1 cellular context compared by ENCODE assay signal in the genomic region with DNA sequence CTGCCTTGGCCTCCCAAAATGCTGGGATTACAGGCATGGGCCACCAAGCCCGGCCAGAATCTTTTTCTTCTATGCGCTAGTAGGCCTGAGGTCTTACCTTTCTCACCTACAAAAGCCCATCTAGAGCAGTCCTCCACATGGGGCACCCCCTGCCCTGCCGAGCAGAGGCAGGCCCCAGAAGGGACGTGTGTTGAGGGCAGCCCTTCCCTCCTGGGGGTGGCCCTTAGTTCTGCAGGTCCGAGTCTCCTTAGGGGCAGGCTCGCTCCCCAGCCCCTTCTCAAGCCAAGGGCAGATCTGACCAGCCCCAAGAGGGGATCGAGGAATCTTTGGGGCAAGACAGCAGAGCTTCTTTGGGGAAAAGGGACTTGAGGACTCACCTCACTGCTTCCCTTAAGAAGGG.
TF ChIP-seq lines count a peak whose summit lies in the region.

No MANE protein-coding gene starts in this region.

TF ChIP-seq in HCT116, 20 proteins besides CTCF, POLR2A, EP300 and RAD21 (continued from another document):
- TF ChIP-seq, protein P1, sequence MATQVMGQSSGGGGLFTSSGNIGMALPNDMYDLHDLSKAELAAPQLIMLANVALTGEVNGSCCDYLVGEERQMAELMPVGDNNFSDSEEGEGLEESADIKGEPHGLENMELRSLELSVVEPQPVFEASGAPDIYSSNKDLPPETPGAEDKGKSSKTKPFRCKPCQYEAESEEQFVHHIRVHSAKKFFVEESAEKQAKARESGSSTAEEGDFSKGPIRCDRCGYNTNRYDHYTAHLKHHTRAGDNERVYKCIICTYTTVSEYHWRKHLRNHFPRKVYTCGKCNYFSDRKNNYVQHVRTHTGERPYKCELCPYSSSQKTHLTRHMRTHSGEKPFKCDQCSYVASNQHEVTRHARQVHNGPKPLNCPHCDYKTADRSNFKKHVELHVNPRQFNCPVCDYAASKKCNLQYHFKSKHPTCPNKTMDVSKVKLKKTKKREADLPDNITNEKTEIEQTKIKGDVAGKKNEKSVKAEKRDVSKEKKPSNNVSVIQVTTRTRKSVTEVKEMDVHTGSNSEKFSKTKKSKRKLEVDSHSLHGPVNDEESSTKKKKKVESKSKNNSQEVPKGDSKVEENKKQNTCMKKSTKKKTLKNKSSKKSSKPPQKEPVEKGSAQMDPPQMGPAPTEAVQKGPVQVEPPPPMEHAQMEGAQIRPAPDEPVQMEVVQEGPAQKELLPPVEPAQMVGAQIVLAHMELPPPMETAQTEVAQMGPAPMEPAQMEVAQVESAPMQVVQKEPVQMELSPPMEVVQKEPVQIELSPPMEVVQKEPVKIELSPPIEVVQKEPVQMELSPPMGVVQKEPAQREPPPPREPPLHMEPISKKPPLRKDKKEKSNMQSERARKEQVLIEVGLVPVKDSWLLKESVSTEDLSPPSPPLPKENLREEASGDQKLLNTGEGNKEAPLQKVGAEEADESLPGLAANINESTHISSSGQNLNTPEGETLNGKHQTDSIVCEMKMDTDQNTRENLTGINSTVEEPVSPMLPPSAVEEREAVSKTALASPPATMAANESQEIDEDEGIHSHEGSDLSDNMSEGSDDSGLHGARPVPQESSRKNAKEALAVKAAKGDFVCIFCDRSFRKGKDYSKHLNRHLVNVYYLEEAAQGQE (IDR thresholded peaks at IDR 0.05; ENCODE audit: low read depth), result no peak
- no peak for TF ChIP-seq EGR1 (IDR thresholded peaks at IDR 0.05; ENCODE audit: low read depth)
- TF ChIP-seq, protein P2, sequence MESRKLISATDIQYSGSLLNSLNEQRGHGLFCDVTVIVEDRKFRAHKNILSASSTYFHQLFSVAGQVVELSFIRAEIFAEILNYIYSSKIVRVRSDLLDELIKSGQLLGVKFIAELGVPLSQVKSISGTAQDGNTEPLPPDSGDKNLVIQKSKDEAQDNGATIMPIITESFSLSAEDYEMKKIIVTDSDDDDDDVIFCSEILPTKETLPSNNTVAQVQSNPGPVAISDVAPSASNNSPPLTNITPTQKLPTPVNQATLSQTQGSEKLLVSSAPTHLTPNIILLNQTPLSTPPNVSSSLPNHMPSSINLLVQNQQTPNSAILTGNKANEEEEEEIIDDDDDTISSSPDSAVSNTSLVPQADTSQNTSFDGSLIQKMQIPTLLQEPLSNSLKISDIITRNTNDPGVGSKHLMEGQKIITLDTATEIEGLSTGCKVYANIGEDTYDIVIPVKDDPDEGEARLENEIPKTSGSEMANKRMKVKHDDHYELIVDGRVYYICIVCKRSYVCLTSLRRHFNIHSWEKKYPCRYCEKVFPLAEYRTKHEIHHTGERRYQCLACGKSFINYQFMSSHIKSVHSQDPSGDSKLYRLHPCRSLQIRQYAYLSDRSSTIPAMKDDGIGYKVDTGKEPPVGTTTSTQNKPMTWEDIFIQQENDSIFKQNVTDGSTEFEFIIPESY (IDR thresholded peaks at IDR 0.05; ENCODE audit: extremely low read depth, insufficient replicate concordance, low read length), result no peak
